14 cellular contexts compared by ENCODE assay signal in the genomic region with DNA sequence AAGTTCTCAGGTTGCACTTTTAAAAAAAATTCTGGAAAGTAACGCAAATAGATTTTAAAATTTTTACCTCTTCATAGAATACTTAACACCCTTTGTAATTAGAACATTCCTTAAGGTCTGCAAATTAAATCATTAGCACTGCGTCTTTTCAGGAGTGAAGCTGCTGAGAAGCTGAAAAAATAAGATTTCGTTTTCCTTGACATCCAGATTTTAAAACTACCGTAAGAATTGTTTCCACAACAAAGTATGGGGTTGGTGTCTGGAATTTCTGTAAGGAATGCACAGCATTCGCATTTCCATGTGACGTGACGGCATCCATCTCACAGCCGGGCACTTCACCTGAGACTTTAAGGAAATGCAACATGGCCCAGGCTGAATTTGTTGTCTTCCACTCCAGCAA.
A peak's percentile ranks its signal among the peaks of the same experiment; 100 is the strongest.
DNase-seq lines count a peak whose midpoint lies in the region; ATAC-seq, FAIRE-seq and TF ChIP-seq lines count a peak whose summit lies in the region.
"Had no signal": no experiment of that assay in that cellular context is flagged by ENCODE, and none has a peak within 500 bp of the region (broad histone marks: within the 10 kb centered on the region; RNA-seq: fewer than 3 reads in every experiment).

No MANE protein-coding gene starts in this region.

- H4K8ac ChIP-seq in H1 (ENCODE audit: extremely low read depth, insufficient read depth, low read length): no peak overlapping the region

- no peak overlapping the region for H3K23ac ChIP-seq in H1 (ENCODE audit: insufficient read length)

- intact Hi-C loops in left cardiac atrium (cut with DNase I): no loop called here
- intact Hi-C loops in activated T-helper 1 cell treated with anti-CD3 and anti-CD28 coated beads, Interleukin-12 subunit alpha, Interleukin-12 subunit beta, Interleukin-2, Interleukin-4 antibody, amounts not matched to agents 30 ng/mL and 10 ng/mL and 1 ng/mL, durations not matched to agents 14 hours and 24 hours and 36 hours (cut with micrococcal nuclease): no loop called here

- H2AFZ ChIP-seq in H1 (ENCODE audit: low read length): no peak overlapping the region
- no peak overlapping the region for H2AFZ ChIP-seq in osteoblast (ENCODE audit: low read length)

- H2BK20ac ChIP-seq in H1 (ENCODE audit: low read length): peak overlapping the region; percentile 82; the same call in 1 of the 2 replicates

- no peak for TF ChIP-seq RAD21 in H1 (IDR thresholded peaks at IDR 0.05 in 1 of 2, conservative IDR thresholded peaks at IDR 0.05 in 1 of 2; ENCODE audit: low read depth in 2 of 2, low read length in 2 of 2)

- CTCF ChIA-PET in H1 (lab: Charles Lee; ENCODE audit: partially characterized antibody): interaction anchor here (0.5 to 2.8 kb wide), 3 partner anchors 14 to 155 kb away, joined by 3 to 13 read pairs (median 4); no protein-coding TSS in a partner anchor

- no peak overlapping the region for H3K9ac ChIP-seq in H1 (replicated peaks in 1 of 4; ENCODE audit: extremely low read depth in 1 of 4, low read depth in 3 of 4, low read length in 3 of 4)

- no peaks in the 10 kb centered on the region for H3K79me1 ChIP-seq in H1 (ENCODE audit: low read depth, low read length)

- ATAC-seq in left cardiac atrium: no peak

- no peak overlapping the region for H3K4me3 Mint-ChIP-seq in activated T-helper 1 cell treated with anti-CD3 and anti-CD28 coated beads, Interleukin-12 subunit alpha, Interleukin-12 subunit beta, Interleukin-2, Interleukin-4 antibody, amounts not matched to agents 30 ng/mL and 10 ng/mL and 1 ng/mL, durations not matched to agents 14 hours and 24 hours and 36 hours
- H3K4me3 Mint-ChIP-seq: CD8-positive, alpha-beta memory T cell had no signal

- H2BK120ac ChIP-seq in H1 (replicated peaks; ENCODE audit: low read depth, low read length): no peak overlapping the region

- no peak for TF ChIP-seq POLR2A in H1 (IDR thresholded peaks at IDR 0.05; ENCODE audit: control extremely low read depth in 1 of 2, low read depth in 2 of 2, low read length in 2 of 2)

- no peak overlapping the region for H3K27ac Mint-ChIP-seq in activated T-helper 1 cell treated with anti-CD3 and anti-CD28 coated beads, Interleukin-12 subunit alpha, Interleukin-12 subunit beta, Interleukin-2, Interleukin-4 antibody, amounts not matched to agents 30 ng/mL and 10 ng/mL and 1 ng/mL, durations not matched to agents 14 hours and 24 hours and 36 hours
- H3K27ac Mint-ChIP-seq: CD8-positive, alpha-beta memory T cell had no signal

- H3K4ac ChIP-seq in H1 (replicated peaks; ENCODE audit: insufficient read length, low read depth, low read length): no peak overlapping the region

- H3K79me2 ChIP-seq in H1 (ENCODE audit: control insufficient read depth in 1 of 2, insufficient read depth in 2 of 2, low read length in 2 of 2) (no peaks in the 10 kb centered on the region), osteoblast (ENCODE audit: insufficient read depth, low read length) (no peaks in the 10 kb centered on the region)

- 87% methylated on average over 8 of the region's 8 CpGs; no CpG with 5 or more reads in 1 of the 2 experiments for WGBS in H1 (ENCODE audit: extremely low coverage in 1 of 2, insufficient coverage in 1 of 2, insufficient read length in 1 of 2, insufficient replicate concordance in 2 of 2, low coverage in 1 of 2, low lambda C conversion rate in 2 of 2, missing lambda C conversion rate in 1 of 2), 2 experiments
- 81 to 93% (median 90%) methylated on average over 8 of the region's 8 CpGs for WGBS in small intestine, 3 donors

- no peak for FAIRE-seq in H1 (lab: Jason Lieb, UNC)
- no peak for FAIRE-seq in small intestine (lab: Jason Lieb, UNC)
- FAIRE-seq: GM12892 had no signal

- no peak overlapping the region for H3K18ac ChIP-seq in H1 (ENCODE audit: extremely low read depth, low read length)

- no peak overlapping the region for H2AK5ac ChIP-seq in H1 (ENCODE audit: low read depth, low read length)

- TF ChIP-seq EP300 in H1 (IDR thresholded peaks at IDR 0.05; ENCODE audit: borderline replicate concordance in 1 of 2, low read depth in 2 of 2, low read length in 2 of 2): no peak

- TF ChIP-seq CTCF in cardiac muscle cell (IDR thresholded peaks at IDR 0.05; ENCODE audit: low read depth, low read length) (no peak), H1 (IDR thresholded peaks at IDR 0.05; ENCODE audit: control extremely low read depth in 1 of 3, insufficient read depth in 1 of 3, low read depth in 1 of 3, low read length in 3 of 3) (no peak), osteoblast (IDR thresholded peaks at IDR 0.05; ENCODE audit: extremely low read depth, low read depth, low read length) (no peak)

- H3K4me3 ChIP-seq in cardiac muscle cell (no peak overlapping the region), H1 (ENCODE audit: extremely low read depth in 1 of 4, insufficient read depth in 2 of 4, low read depth in 3 of 4, low read length in 4 of 4) (no peak overlapping the region), osteoblast (ENCODE audit: insufficient read depth, low read length) (no peak overlapping the region), small intestine (ENCODE audit: low read depth in 1 of 2, low read length in 2 of 2) (no peak overlapping the region)

- no peak overlapping the region for H3K4me2 ChIP-seq in H1 (ENCODE audit: insufficient read depth in 1 of 2, low read depth in 2 of 2, low read length in 2 of 2)
- no peak overlapping the region for H3K4me2 ChIP-seq in osteoblast (ENCODE audit: insufficient read depth, low read length)

- H3K4me1 ChIP-seq in cardiac muscle cell (ENCODE audit: low read depth) (peaks cover 13% of the 10 kb centered on the region), H1 (replicated peaks in 1 of 4; ENCODE audit: control insufficient read depth in 3 of 4, insufficient read depth in 4 of 4, low read length in 3 of 4) (peaks cover 4 to 10% (median 6%) of the 10 kb centered on the region in 4 experiments; a peak in 6 of 7 replicates), osteoblast (ENCODE audit: insufficient read depth, low read length) (peaks cover 7% of the 10 kb centered on the region), small intestine (ENCODE audit: control insufficient read depth in 2 of 2, insufficient read depth in 1 of 2, low read depth in 1 of 2, low read length in 1 of 2) (no peaks in the 10 kb centered on the region)
- H3K4me1 ChIP-seq: Caco-2 had no signal

- H3K27me3 Mint-ChIP-seq in activated T-helper 1 cell treated with anti-CD3 and anti-CD28 coated beads, Interleukin-12 subunit alpha, Interleukin-12 subunit beta, Interleukin-2, Interleukin-4 antibody, amounts not matched to agents 30 ng/mL and 10 ng/mL and 1 ng/mL, durations not matched to agents 14 hours and 24 hours and 36 hours (ENCODE audit: insufficient read depth): no peaks in the 10 kb centered on the region

- H3K9me3 Mint-ChIP-seq in activated T-helper 1 cell treated with anti-CD3 and anti-CD28 coated beads, Interleukin-12 subunit alpha, Interleukin-12 subunit beta, Interleukin-2, Interleukin-4 antibody, amounts not matched to agents 30 ng/mL and 10 ng/mL and 1 ng/mL, durations not matched to agents 14 hours and 24 hours and 36 hours: peaks cover 6% of the 10 kb centered on the region

- H2BK12ac ChIP-seq in H1 (ENCODE audit: low read depth, low read length): no peak overlapping the region

- H3K36me3 ChIP-seq in cardiac muscle cell (no peaks in the 10 kb centered on the region), H1 (ENCODE audit: control insufficient read depth in 2 of 4, insufficient read depth in 4 of 4, low read length in 3 of 4) (no peaks in the 10 kb centered on the region), osteoblast (ENCODE audit: insufficient read depth, low read length) (no peaks in the 10 kb centered on the region), small intestine (ENCODE audit: control insufficient read depth in 2 of 2, insufficient read depth in 2 of 2, low read length in 2 of 2) (no peaks in the 10 kb centered on the region)

- H4K91ac ChIP-seq in H1 (replicated peaks; ENCODE audit: insufficient read length, low read length): no peak overlapping the region

- H3K27me3 ChIP-seq in cardiac muscle cell: no peaks in the 10 kb centered on the region
- H3K27me3 ChIP-seq in H1 (replicated peaks in 1 of 4; ENCODE audit: control insufficient read depth in 3 of 4, extremely low read depth in 1 of 4, insufficient read depth in 3 of 4, low read length in 3 of 4): no peaks in the 10 kb centered on the region
- H3K27me3 ChIP-seq in osteoblast (ENCODE audit: insufficient read depth, low read length): no peaks in the 10 kb centered on the region
- no peaks in the 10 kb centered on the region for H3K27me3 ChIP-seq in small intestine (ENCODE audit: control insufficient read depth in 2 of 2, insufficient read depth in 2 of 2, low read length in 2 of 2)

- H3K56ac ChIP-seq in H1 (replicated peaks; ENCODE audit: insufficient read length, low read depth, low read length): no peak overlapping the region

- H4K20me1 ChIP-seq in H1 (replicated peaks in 1 of 2; ENCODE audit: control insufficient read depth in 1 of 2, insufficient read depth in 2 of 2, low read length in 2 of 2) (no peaks in the 10 kb centered on the region), osteoblast (ENCODE audit: insufficient read depth, low read length) (no peaks in the 10 kb centered on the region)

- no peaks in the 10 kb centered on the region for H3K4me1 Mint-ChIP-seq in activated T-helper 1 cell treated with anti-CD3 and anti-CD28 coated beads, Interleukin-12 subunit alpha, Interleukin-12 subunit beta, Interleukin-2, Interleukin-4 antibody, amounts not matched to agents 30 ng/mL and 10 ng/mL and 1 ng/mL, durations not matched to agents 14 hours and 24 hours and 36 hours (ENCODE audit: low read depth)
- H3K4me1 Mint-ChIP-seq: CD8-positive, alpha-beta memory T cell had no signal

- H2BK5ac ChIP-seq in H1 (ENCODE audit: low read depth, low read length): no peak overlapping the region

- H3K27ac ChIP-seq in cardiac muscle cell: peak overlapping the region; percentile 79
- H3K27ac ChIP-seq in H1 (ENCODE audit: low read depth, low read length): no peak overlapping the region
- no peak overlapping the region for H3K27ac ChIP-seq in osteoblast (ENCODE audit: low read depth, low read length)
- H3K27ac ChIP-seq in small intestine (ENCODE audit: low read depth in 1 of 2, low read length in 1 of 2): no peak overlapping the region
- H3K27ac ChIP-seq: 22Rv1 had no signal

- H2BK15ac ChIP-seq in H1 (ENCODE audit: low read length): no peak overlapping the region

- H3K9me3 ChIP-seq in cardiac muscle cell (ENCODE audit: low read depth) (no peaks in the 10 kb centered on the region), H1 (ENCODE audit: insufficient read depth in 2 of 2, low read depth in 1 of 2, low read length in 1 of 2) (peaks cover 0 to 4% of the 10 kb centered on the region in 2 experiments; a peak in 1 of 4 replicates), osteoblast (ENCODE audit: low read depth, low read length) (no peaks in the 10 kb centered on the region), small intestine (ENCODE audit: control insufficient read depth, low read depth) (no peaks in the 10 kb centered on the region)
- H3K9me3 ChIP-seq: Caco-2 had no signal

- no peak overlapping the region for H4K5ac ChIP-seq in H1 (ENCODE audit: insufficient read length, low read depth, low read length)

- no peak overlapping the region for H3K14ac ChIP-seq in H1 (ENCODE audit: insufficient read length)

- DNase-seq in cardiac muscle cell (ENCODE audit: low read depth in 1 of 2, low spot score in 1 of 2) (peak in 1 of 2 donors; percentile 21), left cardiac atrium (no peak), H1 (ENCODE audit: low read depth in 1 of 2, low spot score in 2 of 2) (no peak), osteoblast (ENCODE audit: insufficient read length, low spot score, missing footprints) (peak; percentile 68), NCI-H82 (lab: John Stamatoyannopoulos, UW) (no peak), small intestine (no peak), RKO (ENCODE audit: low spot score) (no peak)
- DNase-seq in activated T-helper 1 cell treated with anti-CD3 and anti-CD28 coated beads, Interleukin-12 subunit alpha, Interleukin-12 subunit beta, Interleukin-2, Interleukin-4 antibody, amounts not matched to agents 30 ng/mL and 10 ng/mL and 1 ng/mL, durations not matched to agents 14 hours and 24 hours and 36 hours (ENCODE audit: low spot score): no peak
- DNase-seq: Caco-2; CD8-positive, alpha-beta memory T cell; DND-41; GDM1 had no signal

- POLR2A ChIA-PET in H1 (lab: Charles Lee; ENCODE audit: partially characterized antibody): no interaction called here

- H3K23me2 ChIP-seq in H1 (ENCODE audit: low read depth, low read length): no peaks in the 10 kb centered on the region

- H3K36me3 Mint-ChIP-seq in activated T-helper 1 cell treated with anti-CD3 and anti-CD28 coated beads, Interleukin-12 subunit alpha, Interleukin-12 subunit beta, Interleukin-2, Interleukin-4 antibody, amounts not matched to agents 30 ng/mL and 10 ng/mL and 1 ng/mL, durations not matched to agents 14 hours and 24 hours and 36 hours (ENCODE audit: low read depth): no peaks in the 10 kb centered on the region
- H3K36me3 Mint-ChIP-seq: CD8-positive, alpha-beta memory T cell had no signal
